10 cellular contexts compared by ENCODE assay signal in genomic region chr7:1668486-1668931, GRCh38. TPM values are rescaled to one million over a fixed set of nuclear protein-coding genes. Genes with fewer than 3 reads are reported as not detected.
DNase-seq lines count a peak whose midpoint lies in the region; ATAC-seq and TF ChIP-seq lines count a peak whose summit lies in the region.
"Had no signal": no experiment of that assay in that cellular context is flagged by ENCODE, and none has a peak within 500 bp of the region (broad histone marks: within the 10 kb centered on the region; RNA-seq: fewer than 3 reads in every experiment).

No MANE protein-coding gene starts in this region.

- H3K27me3 Mint-ChIP-seq in activated naive CD8-positive, alpha-beta T cell, result peaks cover 11% of the 10 kb centered on the region
- H3K27me3 Mint-ChIP-seq in activated naive CD8-positive, alpha-beta T cell treated with anti-CD3 and anti-CD28 coated beads for 36 hours, result peaks cover 53% of the 10 kb centered on the region

- no peaks in the 10 kb centered on the region for H3K9me3 Mint-ChIP-seq in activated naive CD8-positive, alpha-beta T cell (ENCODE audit: low read depth)
- H3K9me3 Mint-ChIP-seq in activated naive CD8-positive, alpha-beta T cell treated with anti-CD3 and anti-CD28 coated beads for 36 hours, result no peaks in the 10 kb centered on the region

- H3K36me3 ChIP-seq in body of pancreas (replicated peaks in 1 of 2; ENCODE audit: insufficient read depth in 1 of 2, low read depth in 2 of 2), result no peaks in the 10 kb centered on the region

- no peaks in the 10 kb centered on the region for H3K9me3 ChIP-seq in body of pancreas

- TF ChIP-seq CTCF in body of pancreas (IDR thresholded peaks at IDR 0.05), result no peak

- DNase-seq in activated naive CD8-positive, alpha-beta T cell treated with anti-CD3 and anti-CD28 coated beads for 36 hours, result no peak
- DNase-seq in body of pancreas (peak in 3 of 4 donors; percentile 1 to 14 (median 9)), mesenteric fat pad (ENCODE audit: low spot score) (peak; percentile 75), GM19238 (ENCODE audit: insufficient read length, low spot score) (no peak)
- no peak for DNase-seq in stimulated activated CD4-positive, alpha-beta T cell treated with anti-CD3 and anti-CD28 coated beads, Interleukin-4, amount 100 ng/mL, for 4 hours
- no peak for DNase-seq in stimulated activated CD4-positive, alpha-beta T cell treated with anti-CD3 and anti-CD28 coated beads, Interleukin-4, amount 100 ng/mL, for 24 hours
- DNase-seq: activated gamma-delta T cell had no signal

- H3K27ac Mint-ChIP-seq in activated naive CD8-positive, alpha-beta T cell, result no peak overlapping the region
- no peak overlapping the region for H3K27ac Mint-ChIP-seq in activated naive CD8-positive, alpha-beta T cell treated with anti-CD3 and anti-CD28 coated beads for 36 hours

- H3K27me3 ChIP-seq in body of pancreas, result peaks cover 9 to 32% of the 10 kb centered on the region in 2 donors

- H3K36me3 Mint-ChIP-seq in activated naive CD8-positive, alpha-beta T cell, result no peaks in the 10 kb centered on the region
- no peaks in the 10 kb centered on the region for H3K36me3 Mint-ChIP-seq in activated naive CD8-positive, alpha-beta T cell treated with anti-CD3 and anti-CD28 coated beads for 36 hours

- no peak overlapping the region for H3K4me3 ChIP-seq in body of pancreas

- H3K27ac ChIP-seq in body of pancreas, result no peak overlapping the region

- WGBS in body of pancreas, 2 donors, result 23 to 32% methylated on average over 4 to 16 of the region's 16 CpGs

- H3K4me3 Mint-ChIP-seq in activated naive CD8-positive, alpha-beta T cell, result peak overlapping the region; percentile 77
- H3K4me3 Mint-ChIP-seq in activated naive CD8-positive, alpha-beta T cell treated with anti-CD3 and anti-CD28 coated beads for 36 hours, result no peak overlapping the region

- ATAC-seq in body of pancreas (no peak), HG02884 (IDR thresholded peaks at IDR 0.05; ENCODE audit: unreplicated experiment) (no peak)

- peaks cover 54% of the 10 kb centered on the region for H3K4me1 ChIP-seq in body of pancreas

- TF ChIP-seq POLR2A in body of pancreas (IDR thresholded peaks at IDR 0.05), result no peak

- H3K4me1 Mint-ChIP-seq in activated naive CD8-positive, alpha-beta T cell (ENCODE audit: low read depth), result peaks cover 7% of the 10 kb centered on the region
- no peaks in the 10 kb centered on the region for H3K4me1 Mint-ChIP-seq in activated naive CD8-positive, alpha-beta T cell treated with anti-CD3 and anti-CD28 coated beads for 36 hours

- intact Hi-C loops in body of pancreas (cut with DNase I), result loop anchor here (10.0 kb wide), 1 partner anchor 536 kb away; no protein-coding TSS in a partner anchor

RNA-seq across cellular contexts. Expression of gene ELFN1, which starts 1.6 kb away (rescaled TPM):
- under 1 TPM; 0.14 to 0.19 TPM for total RNA-seq in activated naive CD8-positive, alpha-beta T cell treated with anti-CD3 and anti-CD28 coated beads for 36 hours
- total RNA-seq in body of pancreas (1 to 10 TPM in 1 of 2 donors, under 1 TPM in 1; 0.33 to 1.3 TPM), mesenteric fat pad (3.7 TPM)
- total RNA-seq: myocyte had no signal

Comparison
In these comparisons a context has a peak if more than half of its experiments do, and no peak if none do; other contexts are left out.
1. DNase-seq: peak in body of pancreas (3 of 4) and mesenteric fat pad (single experiment); none in activated naive CD8-positive, alpha-beta T cell treated with anti-CD3 and anti-CD28 coated beads for 36 hours (single experiment), stimulated activated CD4-positive, alpha-beta T cell treated with anti-CD3 and anti-CD28 coated beads, Interleukin-4, amount 100 ng/mL, for 4 hours (0 of 2), stimulated activated CD4-positive, alpha-beta T cell treated with anti-CD3 and anti-CD28 coated beads, Interleukin-4, amount 100 ng/mL, for 24 hours (single experiment) and GM19238 (single experiment).